ENCODE assay signal across 7 cellular contexts in the genomic region with DNA sequence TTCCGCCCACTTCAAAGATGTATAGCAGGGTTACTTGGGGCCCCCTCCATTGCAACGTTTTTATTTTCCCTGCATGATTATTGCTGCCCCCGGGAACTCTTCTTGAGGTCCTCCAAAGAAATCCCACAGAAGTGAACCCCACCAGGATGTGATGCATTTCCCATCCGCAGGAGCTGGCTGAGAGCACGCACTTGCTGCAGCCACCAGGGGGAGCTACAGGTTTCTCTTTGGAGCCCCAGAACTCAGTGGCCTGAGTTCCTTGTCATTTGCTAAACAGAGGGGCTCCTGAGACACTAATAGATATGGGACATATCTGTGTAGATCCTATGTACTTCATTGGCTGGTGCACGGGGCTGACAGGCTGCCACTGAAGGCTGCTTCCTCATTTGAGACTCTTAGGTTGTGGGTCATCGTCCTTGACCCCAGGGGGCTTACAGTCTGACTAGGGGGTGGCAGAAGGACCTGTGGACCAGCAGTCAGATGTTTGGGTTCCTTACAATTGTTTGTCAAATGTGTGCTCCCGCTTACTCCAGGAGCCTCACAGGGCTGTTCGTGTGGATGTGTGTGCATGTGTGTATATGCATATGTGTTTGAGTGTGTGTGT. TPM values are rescaled to one million over a fixed set of nuclear protein-coding genes. Genes with fewer than 3 reads are reported as not detected.
DNase-seq lines count a peak whose midpoint lies in the region; ATAC-seq, FAIRE-seq and TF ChIP-seq lines count a peak whose summit lies in the region.

No MANE protein-coding gene starts in this region.

- TF ChIP-seq POLR2A in GM12892 (IDR thresholded peaks at IDR 0.05; ENCODE audit: low read depth, low read length): no peak

- TF ChIP-seq CTCF in astrocyte of the cerebellum (IDR thresholded peaks at IDR 0.05; ENCODE audit: low read depth, low read length, missing control alignments): peak; percentile 97

- DNase-seq in GM12892 (ENCODE audit: insufficient read length) (peak; percentile 58), NCI-H1417 treated with DMSO at 0.1 percent for 48 hours (lab: John Stamatoyannopoulos, UW) (peak; percentile 4), T1000 (lab: John Stamatoyannopoulos, UW) (peak; percentile 57), astrocyte of the cerebellum (ENCODE audit: low read depth) (peak; percentile 41), iPS DF 19.7 (ENCODE audit: low read depth, low spot score) (peak; percentile 28)
- peak; percentile 40 to 65 (median 55) for DNase-seq in stimulated activated CD4-positive, alpha-beta T cell treated with anti-CD3 and anti-CD28 coated beads, Interleukin-12 subunit alpha, Interleukin-12 subunit beta, amount 100 ng/mL, for 48 hours (ENCODE audit: low read depth in 2 of 3, low spot score in 1 of 3)

- ATAC-seq in HG02642 (IDR thresholded peaks at IDR 0.05; ENCODE audit: poor library complexity, unreplicated experiment): peak; percentile 87

- no peak overlapping the region for H3K4me3 ChIP-seq in astrocyte of the cerebellum (ENCODE audit: low read depth, low read length)

- peak; percentile 71 for FAIRE-seq in GM12892 (lab: Jason Lieb, UNC)

- in situ Hi-C loops in astrocyte of the cerebellum (cut with HindIII; ENCODE audit: low sequenced_read_pairs): no loop called here

RNA-seq across cellular contexts. Expression of gene ENO4, which starts 52.3 kb away (rescaled TPM):
- polyA plus RNA-seq in GM12892 (2012; ENCODE audit: missing spikeins): not detected

RNA-seq across cellular contexts. Expression of gene HSPA12A, which starts 54.6 kb away (rescaled TPM):
- polyA plus RNA-seq in GM12892 (2012; ENCODE audit: missing spikeins): 2.6 TPM

Comparison
In these comparisons a context has a peak if more than half of its experiments do, and no peak if none do; other contexts are left out.
1. DNase-seq: peak in every context shown above with its lines; median percentile 58 in GM12892; 57 in T1000; 55 in stimulated activated CD4-positive, alpha-beta T cell treated with anti-CD3 and anti-CD28 coated beads, Interleukin-12 subunit alpha, Interleukin-12 subunit beta, amount 100 ng/mL, for 48 hours; 41 in astrocyte of the cerebellum; 28 in iPS DF 19.7; 4 in NCI-H1417 treated with DMSO at 0.1 percent for 48 hours.